17 cellular contexts compared by ENCODE assay signal in genomic region chr11:80702264-80702663, GRCh38.
DNase-seq lines count a peak whose midpoint lies in the region; ATAC-seq, FAIRE-seq and TF ChIP-seq lines count a peak whose summit lies in the region.
"Had no signal": no experiment of that assay in that cellular context is flagged by ENCODE, and none has a peak within 500 bp of the region (broad histone marks: within the 10 kb centered on the region; RNA-seq: fewer than 3 reads in every experiment).

No MANE protein-coding gene starts in this region.

- H3K36me3 ChIP-seq in brain microvascular endothelial cell (replicated peaks) (no peaks in the 10 kb centered on the region), keratinocyte (ENCODE audit: control insufficient read depth in 2 of 2, extremely low read depth in 1 of 2, insufficient read depth in 2 of 2, low read length in 2 of 2) (no peaks in the 10 kb centered on the region), body of pancreas (replicated peaks in 1 of 2; ENCODE audit: insufficient read depth in 1 of 2, low read depth in 2 of 2) (no peaks in the 10 kb centered on the region)
- H3K36me3 ChIP-seq in CD4-positive, alpha-beta memory T cell (ENCODE audit: insufficient read depth, low read length), result no peaks in the 10 kb centered on the region

- dilution Hi-C loops in keratinocyte (cut with MboI; ENCODE audit: extremely low pct_ligation_motif_present, low sequenced_read_pairs), result no loop called here

- peak overlapping the region; percentile 36 for H3K4me2 ChIP-seq in keratinocyte (ENCODE audit: control insufficient read depth, extremely low read depth, insufficient read depth, low read depth, low read length)
- H3K4me2 ChIP-seq: A549 had no signal

- no peak overlapping the region for H3K9ac ChIP-seq in keratinocyte (ENCODE audit: control insufficient read depth, extremely low read depth, insufficient read depth, low read length)

- no peaks in the 10 kb centered on the region for H3K9me3 ChIP-seq in keratinocyte (ENCODE audit: control insufficient read depth, low read depth, low read length)
- no peaks in the 10 kb centered on the region for H3K9me3 ChIP-seq in body of pancreas
- H3K9me3 ChIP-seq in CD4-positive, alpha-beta memory T cell (ENCODE audit: control insufficient read depth in 1 of 2, low read length in 2 of 2), result no peaks in the 10 kb centered on the region
- H3K9me3 ChIP-seq: A549 had no signal

- FAIRE-seq in keratinocyte (lab: Jason Lieb, UNC), result no peak
- FAIRE-seq: A549, GM12891 had no signal

- DNase-seq in A172 (ENCODE audit: low spot score) (peak; percentile 75), NCI-H226 (peak; percentile 68), brain microvascular endothelial cell (peak; percentile 4), keratinocyte (ENCODE audit: low read depth, low spot score) (no peak), body of pancreas (no peak), SKM-1 treated with dmso at 0.1 percent for 144 hours (lab: John Stamatoyannopoulos, UW; ENCODE audit: unreplicated experiment) (no peak)
- no peak for DNase-seq in CD4-positive, alpha-beta memory T cell
- DNase-seq: Calu3, DMS79, GOT3, NCI-H1417, NCI-H2029, NCI-H2171 treated with DMSO at 0.1 percent for 48 hours, NCI-H510A had no signal

- POLR2A ChIA-PET in CD4-positive, alpha-beta memory T cell (lab: Charles Lee; ENCODE audit: partially characterized antibody), result no interaction called here

- no peaks in the 10 kb centered on the region for H3K27me3 ChIP-seq in brain microvascular endothelial cell (replicated peaks)
- no peaks in the 10 kb centered on the region for H3K27me3 ChIP-seq in keratinocyte (ENCODE audit: control insufficient read depth, extremely low read depth, insufficient read depth, low read length)
- no peaks in the 10 kb centered on the region for H3K27me3 ChIP-seq in body of pancreas
- no peaks in the 10 kb centered on the region for H3K27me3 ChIP-seq in CD4-positive, alpha-beta memory T cell (ENCODE audit: insufficient read depth, low read length)

- no peaks in the 10 kb centered on the region for H4K20me1 ChIP-seq in keratinocyte (ENCODE audit: control insufficient read depth, extremely low read depth, insufficient read depth, low read length)

- no peak overlapping the region for H3K27ac ChIP-seq in brain microvascular endothelial cell
- peak overlapping the region; percentile 47 for H3K27ac ChIP-seq in keratinocyte (ENCODE audit: control insufficient read depth, insufficient read depth, low read length)
- H3K27ac ChIP-seq in body of pancreas, result no peak overlapping the region
- no peak overlapping the region for H3K27ac ChIP-seq in CD4-positive, alpha-beta memory T cell (ENCODE audit: low read depth, low read length)
- H3K27ac ChIP-seq: A549 had no signal

- no peak for ATAC-seq in body of pancreas
- ATAC-seq in HG02981 (IDR thresholded peaks at IDR 0.05; ENCODE audit: unreplicated experiment), result no peak
- ATAC-seq: A549 had no signal

- in situ Hi-C loops in brain microvascular endothelial cell (cut with HindIII; ENCODE audit: low pct_ligation_motif_present, low sequenced_read_pairs), result no loop called here

- TF ChIP-seq POLR2A in body of pancreas (IDR thresholded peaks at IDR 0.05), result no peak

- peaks cover 2 to 26% (median 13%) of the 10 kb centered on the region in 8 donors for H3K9me3 Mint-ChIP-seq in CD4-positive, alpha-beta memory T cell

- H3K27me3 Mint-ChIP-seq in CD4-positive, alpha-beta memory T cell, result no peaks in the 10 kb centered on the region

- CTCF ChIA-PET in CD4-positive, alpha-beta memory T cell (lab: Charles Lee; ENCODE audit: partially characterized antibody), result no interaction called here

- 64 to 67% methylated on average over 2 of the region's 2 CpGs for WGBS in body of pancreas, 2 donors

- H3K4me1 Mint-ChIP-seq in CD4-positive, alpha-beta memory T cell, result no peaks in the 10 kb centered on the region

- H3K4me3 ChIP-seq in brain microvascular endothelial cell (ENCODE audit: low read depth, low read length) (no peak overlapping the region), keratinocyte (ENCODE audit: control insufficient read depth in 2 of 3, extremely low read depth in 1 of 3, insufficient read depth in 2 of 3, low read depth in 1 of 3, low read length in 3 of 3) (no peak overlapping the region), body of pancreas (no peak overlapping the region)
- H3K4me3 ChIP-seq in CD4-positive, alpha-beta memory T cell (ENCODE audit: low read length in 2 of 2), result no peak overlapping the region
- H3K4me3 ChIP-seq: A549 had no signal

- intact Hi-C loops in body of pancreas (cut with DNase I), result no loop called here
- intact Hi-C loops in CD4-positive, alpha-beta memory T cell (cut with micrococcal nuclease), result no loop called here

- H3K4me3 Mint-ChIP-seq in CD4-positive, alpha-beta memory T cell, result no peak overlapping the region

- H3K27ac Mint-ChIP-seq in CD4-positive, alpha-beta memory T cell, result no peak overlapping the region

- H3K9me1 ChIP-seq in keratinocyte (ENCODE audit: control insufficient read depth, extremely low read depth, insufficient read depth, low read length), result no peaks in the 10 kb centered on the region

- H3K79me2 ChIP-seq in keratinocyte (ENCODE audit: control insufficient read depth, insufficient read depth, low read length), result no peaks in the 10 kb centered on the region

- TF ChIP-seq CTCF in brain microvascular endothelial cell (IDR thresholded peaks at IDR 0.05; ENCODE audit: low read depth, low read length, missing control alignments), result no peak
- no peak for TF ChIP-seq CTCF in keratinocyte (optimal IDR thresholded peaks at IDR 0.05 in 1 of 3, IDR thresholded peaks at IDR 0.05 in 1 of 3, conservative IDR thresholded peaks at IDR 0.05 in 1 of 3; ENCODE audit: extremely low read depth in 1 of 3, insufficient read depth in 2 of 3, low read length in 3 of 3)
- no peak for TF ChIP-seq CTCF in body of pancreas (IDR thresholded peaks at IDR 0.05)

- peaks cover 36% of the 10 kb centered on the region for H3K4me1 ChIP-seq in keratinocyte (ENCODE audit: control insufficient read depth, extremely low read depth, insufficient read depth, low read length)
- no peaks in the 10 kb centered on the region for H3K4me1 ChIP-seq in body of pancreas
- H3K4me1 ChIP-seq in CD4-positive, alpha-beta memory T cell (ENCODE audit: insufficient read depth, low read length), result no peaks in the 10 kb centered on the region
- H3K4me1 ChIP-seq: A549 had no signal

- no peaks in the 10 kb centered on the region for H3K36me3 Mint-ChIP-seq in CD4-positive, alpha-beta memory T cell

- H2AFZ ChIP-seq in keratinocyte (ENCODE audit: control insufficient read depth, low read length), result no peak overlapping the region

Comparison
In these comparisons a context has a peak if more than half of its experiments do, and no peak if none do; other contexts are left out.
1. DNase-seq: peak in A172 (single experiment), NCI-H226 (single experiment) and brain microvascular endothelial cell (single experiment); none in keratinocyte (single experiment), body of pancreas (0 of 4), CD4-positive, alpha-beta memory T cell (0 of 5) and SKM-1 treated with dmso at 0.1 percent for 144 hours (single experiment).